17 cellular contexts compared by ENCODE assay signal in genomic region chr2:28632791-28633190, GRCh38.
"Had no signal": no experiment of that assay in that cellular context is flagged by ENCODE, and none has a peak within 500 bp of the region (broad histone marks: within the 10 kb centered on the region; RNA-seq: fewer than 3 reads in every experiment).

No MANE protein-coding gene starts in this region.

- H3K36me3 ChIP-seq: colonic mucosa had no signal

- DNase-seq: activated CD4-positive, alpha-beta memory T cell treated with anti-CD3 and anti-CD28 coated beads, Interleukin-2, amount 10 ng/mL, durations not matched to agents 7 days and 5 days; activated CD4-positive, alpha-beta T cell treated with anti-CD3 and anti-CD28 coated beads for 48 hours; activated CD4-positive, CD25-positive, alpha-beta regulatory T cell; activated naive CD4-positive, alpha-beta T cell treated with Interleukin-2 at 50 U/mL for 16 hours; activated naive CD8-positive, alpha-beta T cell treated with anti-CD3 and anti-CD28 coated beads, Interleukin-2, amount 10 ng/mL, durations not matched to agents 7 days and 5 days; activated T-cell treated with anti-CD3 and anti-CD28 coated beads, Interleukin-2, amount 50 U/mL, for 1 hour; amygdala; body of pancreas; central memory CD4-positive, alpha-beta T cell; colonic mucosa; erythroblast; occipital lobe; right cardiac atrium; SK-N-SH; T-cell; T-helper 9 cell had no signal

- H3K4me3 ChIP-seq: body of pancreas, colonic mucosa had no signal

- H3K27ac ChIP-seq: body of pancreas, colonic mucosa had no signal

- H3K4me1 ChIP-seq: colonic mucosa had no signal

- H3K9ac ChIP-seq: SK-N-SH had no signal

- H3K27me3 ChIP-seq: body of pancreas, colonic mucosa had no signal

- ATAC-seq: activated T-helper 17 cell treated with anti-CD3 and anti-CD28 coated beads, Interleukin-2, amount 50 U/mL, for 72 hours; body of pancreas; right cardiac atrium; T-cell had no signal

- H3K9me3 ChIP-seq: body of pancreas, colonic mucosa, SK-N-SH had no signal

- H3K4me2 ChIP-seq: SK-N-SH had no signal
